ENCODE assay signal across 1 cellular context in genomic region chr15:98003976-98004375, GRCh38.
TF ChIP-seq lines count a peak whose summit lies in the region.

No MANE protein-coding gene starts in this region.

TF ChIP-seq in IMR-90, 13 proteins besides CTCF, POLR2A, EP300 and RAD21:
- TF ChIP-seq USF2 (IDR thresholded peaks at IDR 0.05; ENCODE audit: low read depth, low read length) = no peak
- TF ChIP-seq ELK1 (IDR thresholded peaks at IDR 0.05; ENCODE audit: borderline replicate concordance, low read depth, low read length) = no peak
- no peak for TF ChIP-seq CEBPB (IDR thresholded peaks at IDR 0.05; ENCODE audit: low read depth, low read length)
TF ChIP-seq in IMR-90: peak in this region for 0.
